In genomic region chr12:47704719-47705118, GRCh38 we compare ENCODE assay signal across 8 cellular contexts. TPM values are rescaled to one million over a fixed set of nuclear protein-coding genes. Genes with fewer than 3 reads are reported as not detected.
DNase-seq lines count a peak whose midpoint lies in the region; ATAC-seq, FAIRE-seq and TF ChIP-seq lines count a peak whose summit lies in the region.

No MANE protein-coding gene starts in this region.

- H3K79me1 ChIP-seq in trophoblast cell (ENCODE audit: low read length): peaks cover 4% of the 10 kb centered on the region

- H3K23ac ChIP-seq in trophoblast cell (ENCODE audit: low read length): no peak overlapping the region

- no peaks in the 10 kb centered on the region for H3F3A ChIP-seq in PC-3 (ENCODE audit: low read length, unreplicated experiment)

- FAIRE-seq in endothelial cell of umbilical vein (lab: Jason Lieb, UNC): peak; percentile 81

- no peaks in the 10 kb centered on the region for H3K9me1 ChIP-seq in endothelial cell of umbilical vein (replicated peaks; ENCODE audit: control insufficient read depth, extremely low read depth, insufficient read depth, low read length)

- H3K9me3 ChIP-seq in PC-3 (ENCODE audit: low read length) (no peaks in the 10 kb centered on the region), endothelial cell of umbilical vein (replicated peaks; ENCODE audit: control insufficient read depth, insufficient read depth, low read length) (no peaks in the 10 kb centered on the region), trophoblast cell (ENCODE audit: insufficient read depth, low read depth, low read length) (no peaks in the 10 kb centered on the region)

- H3K4me2 ChIP-seq in PC-3 (ENCODE audit: low read length) (peak overlapping the region; percentile 90), endothelial cell of umbilical vein (ENCODE audit: insufficient read depth, low read length) (peak overlapping the region; percentile 91), trophoblast cell (ENCODE audit: low read length) (peak overlapping the region; percentile 85)

- TF ChIP-seq CTCF in GM12864 (IDR thresholded peaks at IDR 0.05; ENCODE audit: low read depth, low read length, missing control alignments) (no peak), PC-3 (conservative IDR thresholded peaks at IDR 0.05; ENCODE audit: low read depth, low read length) (no peak), endothelial cell of umbilical vein (IDR thresholded peaks at IDR 0.05; ENCODE audit: extremely low read depth in 1 of 2, insufficient read depth in 1 of 2, low read depth in 1 of 2, low read length in 2 of 2) (no peak), omental fat pad (IDR thresholded peaks at IDR 0.05) (no peak)

- H3K27me3 ChIP-seq in PC-3 (ENCODE audit: low read length) (no peaks in the 10 kb centered on the region), endothelial cell of umbilical vein (ENCODE audit: control insufficient read depth in 2 of 2, insufficient read depth in 2 of 2, low read length in 2 of 2) (no peaks in the 10 kb centered on the region), trophoblast cell (ENCODE audit: insufficient read depth, low read length) (no peaks in the 10 kb centered on the region)

- peak overlapping the region; percentile 72 for H2AFZ ChIP-seq in PC-3 (ENCODE audit: low read length)
- no peak overlapping the region for H2AFZ ChIP-seq in endothelial cell of umbilical vein (ENCODE audit: low read depth, low read length)
- no peak overlapping the region for H2AFZ ChIP-seq in trophoblast cell (ENCODE audit: insufficient read depth, low read length, poor library complexity)

- H4K20me1 ChIP-seq in PC-3 (ENCODE audit: low read length): no peaks in the 10 kb centered on the region
- H4K20me1 ChIP-seq in endothelial cell of umbilical vein (replicated peaks; ENCODE audit: control insufficient read depth, extremely low read depth, insufficient read depth, low read length): no peaks in the 10 kb centered on the region

- H4K91ac ChIP-seq in trophoblast cell (ENCODE audit: low read depth, low read length): no peak overlapping the region

- H3K9ac ChIP-seq in PC-3 (ENCODE audit: low read length) (peak overlapping the region; percentile 76; the same call in 1 of the 2 replicates), endothelial cell of umbilical vein (replicated peaks; ENCODE audit: extremely low read depth, insufficient read depth, low read length) (peak overlapping the region; percentile 88), trophoblast cell (ENCODE audit: low read length) (no peak overlapping the region)

- H3K4ac ChIP-seq in trophoblast cell (ENCODE audit: low read depth, low read length): no peak overlapping the region

- no peaks in the 10 kb centered on the region for H3K9me2 ChIP-seq in PC-3 (replicated peaks; ENCODE audit: low read length)

- dilution Hi-C loops in endothelial cell of umbilical vein (cut with MboI; ENCODE audit: extremely low pct_ligation_motif_present, low sequenced_read_pairs): no loop called here

- peaks cover 57% of the 10 kb centered on the region for H3K79me2 ChIP-seq in PC-3 (ENCODE audit: low read length)
- peaks cover 22% of the 10 kb centered on the region for H3K79me2 ChIP-seq in endothelial cell of umbilical vein (ENCODE audit: control insufficient read depth, insufficient read depth, low read length)
- peaks cover 7% of the 10 kb centered on the region for H3K79me2 ChIP-seq in trophoblast cell (ENCODE audit: control insufficient read depth, insufficient read depth, low read length, poor library complexity)

- H3K18ac ChIP-seq in trophoblast cell (ENCODE audit: low read length): no peak overlapping the region

- CTCF ChIA-PET in PC-3 (lab: Charles Lee): no interaction called here
- CTCF ChIA-PET in endothelial cell of umbilical vein (lab: Charles Lee): interaction anchor here (0.7 to 2.9 kb wide), 4 partner anchors 10 to 134 kb away, joined by 3 to 19 read pairs (median 8); no protein-coding TSS in a partner anchor

- H2AK5ac ChIP-seq in trophoblast cell (ENCODE audit: low read length): no peak overlapping the region

- no peak for TF ChIP-seq POLR2A in endothelial cell of umbilical vein (IDR thresholded peaks at IDR 0.05; ENCODE audit: low read depth, low read length)

- no peak overlapping the region for H4K8ac ChIP-seq in trophoblast cell (ENCODE audit: low read depth, low read length)

- WGBS in trophoblast cell (ENCODE audit: extremely low coverage, insufficient coverage, insufficient read length): no CpG with 5 or more reads among the region's 9 CpGs

- H2BK120ac ChIP-seq in trophoblast cell (ENCODE audit: insufficient read depth, low read length, poor library complexity): no peak overlapping the region

- H2BK5ac ChIP-seq in trophoblast cell (ENCODE audit: low read depth, low read length, poor library complexity): no peak overlapping the region

- H3K36me3 ChIP-seq in PC-3 (ENCODE audit: low read depth, low read length): peaks cover 12% of the 10 kb centered on the region
- peaks cover 0 to 8% of the 10 kb centered on the region in 2 experiments for H3K36me3 ChIP-seq in endothelial cell of umbilical vein (ENCODE audit: control insufficient read depth in 2 of 2, extremely low read depth in 1 of 2, insufficient read depth in 2 of 2, low read length in 2 of 2)
- peaks cover 2 to 6% of the 10 kb centered on the region in 2 experiments for H3K36me3 ChIP-seq in trophoblast cell (ENCODE audit: control insufficient read depth in 1 of 2, insufficient read depth in 2 of 2, low read length in 2 of 2)

- H3K4me3 ChIP-seq in GM12864 (ENCODE audit: low read depth, low read length): peak overlapping the region; percentile 79
- peak overlapping the region; percentile 74 for H3K4me3 ChIP-seq in PC-3 (ENCODE audit: low read length)
- H3K4me3 ChIP-seq in endothelial cell of umbilical vein (replicated peaks in 1 of 3; ENCODE audit: insufficient read depth in 1 of 3, low read depth in 1 of 3, low read length in 3 of 3): peak overlapping the region in 1 of 3 experiments; percentile 83
- no peak overlapping the region for H3K4me3 ChIP-seq in trophoblast cell (ENCODE audit: low read depth, low read length)

- intact Hi-C loops in PC-3 (cut with micrococcal nuclease) (no loop called here), endothelial cell of umbilical vein (cut with micrococcal nuclease) (no loop called here), sciatic nerve (cut with DNase I) (no loop called here)

- peaks cover 17% of the 10 kb centered on the region for H3K4me1 ChIP-seq in PC-3 (ENCODE audit: insufficient read depth, low read length)
- H3K4me1 ChIP-seq in endothelial cell of umbilical vein (ENCODE audit: control insufficient read depth, extremely low read depth, insufficient read depth, low read length): peaks cover 14% of the 10 kb centered on the region
- H3K4me1 ChIP-seq in trophoblast cell (ENCODE audit: control insufficient read depth in 1 of 2, insufficient read depth in 2 of 2, low read length in 2 of 2): no peaks in the 10 kb centered on the region

- no peak for DNase-seq in GM12864 (ENCODE audit: low read depth)
- DNase-seq in PC-3: no peak
- DNase-seq in endothelial cell of umbilical vein (ENCODE audit: low read depth, low spot score): no peak
- DNase-seq in trophoblast cell: no peak
- no peak for DNase-seq in sciatic nerve (ENCODE audit: low spot score)
- no peak for DNase-seq in HuH-7.5 (ENCODE audit: low spot score)
- DNase-seq in omental fat pad (ENCODE audit: low spot score): no peak

- ATAC-seq in PC-3: no peak
- no peak for ATAC-seq in HG02623 (IDR thresholded peaks at IDR 0.05; ENCODE audit: unreplicated experiment)
- no peak for ATAC-seq in sciatic nerve
- no peak for ATAC-seq in omental fat pad (ENCODE audit: low FRiP score)

- H3K27ac ChIP-seq in PC-3 (ENCODE audit: low read length) (no peak overlapping the region), endothelial cell of umbilical vein (ENCODE audit: insufficient read depth, low read depth, low read length) (no peak overlapping the region), trophoblast cell (ENCODE audit: low read depth, low read length) (no peak overlapping the region)

- H3K14ac ChIP-seq in trophoblast cell (ENCODE audit: low read length): no peak overlapping the region

- POLR2A ChIA-PET in PC-3 (lab: Charles Lee; ENCODE audit: unreplicated experiment): no interaction called here
- POLR2A ChIA-PET in endothelial cell of umbilical vein (lab: Charles Lee): interaction anchor here (0.7 kb wide), 1 partner anchor 469 kb away, joined by 3 read pairs; no protein-coding TSS in a partner anchor

- H2BK12ac ChIP-seq in trophoblast cell (ENCODE audit: low read length): no peak overlapping the region

- no peak overlapping the region for H4K12ac ChIP-seq in trophoblast cell (ENCODE audit: low read depth, low read length)

- no TSS peak for BruUV-seq in PC-3 (replicated peaks; lab: Mats Ljungman, UMichigan)
- BruUV-seq in endothelial cell of umbilical vein (replicated peaks; lab: Mats Ljungman, UMichigan): no TSS peak

RNA-seq across cellular contexts. Expression of gene RPAP3, which starts 1.1 kb away (rescaled TPM):
- total RNA-seq in PC-3 (2014; rRNA removed) (20.3 and 22.1 TPM in 2 replicates), endothelial cell of umbilical vein (29.8 and 32.5 TPM in 2 replicates), sciatic nerve (25.8 TPM), omental fat pad (10 to 100 TPM; 10.5 to 14.2 (median 12.7) TPM)
- 2.0 and 3.9 TPM in 2 replicates for polyA plus RNA-seq in endothelial cell of umbilical vein
- 10.4 and 11.0 TPM in 2 replicates for polyA plus RNA-seq in endothelial cell of umbilical vein (2011; cell fraction: cytosol; rRNA removed)
- polyA plus RNA-seq in endothelial cell of umbilical vein (2011; cell fraction: nucleus; rRNA removed): 9.6 and 14.9 TPM in 2 replicates
- polyA plus RNA-seq in endothelial cell of umbilical vein (2012): 21.7 and 31.8 TPM in 2 replicates
- polyA minus RNA-seq in endothelial cell of umbilical vein: 2.0 and 4.5 TPM in 2 replicates
- polyA minus RNA-seq in endothelial cell of umbilical vein (2011; cell fraction: cytosol; rRNA and poly(A)+ RNA removed): 12.3 TPM
- 10.7 and 12.8 TPM in 2 replicates for polyA minus RNA-seq in endothelial cell of umbilical vein (2011; cell fraction: nucleus; rRNA and poly(A)+ RNA removed)
- 30.6 and 32.7 TPM in 2 replicates for polyA plus RNA-seq in trophoblast cell (2013)

RNA-seq across cellular contexts. Expression of gene ENDOU, which starts 20.6 kb away (rescaled TPM):
- total RNA-seq in PC-3 (2014; rRNA removed) (not detected in 2 replicates), endothelial cell of umbilical vein (not detected in 2 replicates), sciatic nerve (0.40 TPM), omental fat pad (1 to 10 TPM; 2.1 to 2.7 (median 2.2) TPM)
- not detected in 2 replicates for polyA plus RNA-seq in endothelial cell of umbilical vein
- 0.04 TPM in 1 of 2 replicates, not detected in the other for polyA plus RNA-seq in endothelial cell of umbilical vein (2011; cell fraction: cytosol; rRNA removed)
- 0.32 and 0.48 TPM in 2 replicates for polyA plus RNA-seq in endothelial cell of umbilical vein (2011; cell fraction: nucleus; rRNA removed)
- 0.07 TPM in 1 of 2 replicates, not detected in the other for polyA plus RNA-seq in endothelial cell of umbilical vein (2012)
- not detected in 2 replicates for polyA minus RNA-seq in endothelial cell of umbilical vein
- not detected for polyA minus RNA-seq in endothelial cell of umbilical vein (2011; cell fraction: cytosol; rRNA and poly(A)+ RNA removed)
- not detected in 2 replicates for polyA minus RNA-seq in endothelial cell of umbilical vein (2011; cell fraction: nucleus; rRNA and poly(A)+ RNA removed)
- 26.2 and 28.2 TPM in 2 replicates for polyA plus RNA-seq in trophoblast cell (2013)

RNA-seq across cellular contexts. Expression of gene RAPGEF3, which starts 54.0 kb away (rescaled TPM):
- 6.7 and 9.3 TPM in 2 replicates for total RNA-seq in PC-3 (2014; rRNA removed)
- 53.6 and 55.1 TPM in 2 replicates for total RNA-seq in endothelial cell of umbilical vein
- polyA plus RNA-seq in endothelial cell of umbilical vein: 30.8 and 34.5 TPM in 2 replicates
- 14.4 and 18.3 TPM in 2 replicates for polyA plus RNA-seq in endothelial cell of umbilical vein (2011; cell fraction: cytosol; rRNA removed)
- polyA plus RNA-seq in endothelial cell of umbilical vein (2011; cell fraction: nucleus; rRNA removed): 171 and 207 TPM in 2 replicates
- polyA plus RNA-seq in endothelial cell of umbilical vein (2012): 29.7 and 38.7 TPM in 2 replicates
- 34.0 and 42.1 TPM in 2 replicates for polyA minus RNA-seq in endothelial cell of umbilical vein
- polyA minus RNA-seq in endothelial cell of umbilical vein (2011; cell fraction: cytosol; rRNA and poly(A)+ RNA removed): 3.3 TPM
- polyA minus RNA-seq in endothelial cell of umbilical vein (2011; cell fraction: nucleus; rRNA and poly(A)+ RNA removed): 57.3 and 65.6 TPM in 2 replicates
- polyA plus RNA-seq in trophoblast cell (2013): 0.68 and 0.78 TPM in 2 replicates
- total RNA-seq in sciatic nerve: 73.4 TPM
- total RNA-seq in omental fat pad: 100 to 1,000 TPM in 1 of 4 donors, 10 to 100 TPM in 3; 24.2 to 270 (median 59.1) TPM
